Comparison of ENCODE assay signal across 8 cellular contexts in genomic region chr5:75053286-75054109, GRCh38. TPM values are rescaled to one million over a fixed set of nuclear protein-coding genes. Genes with fewer than 3 reads are reported as not detected.
DNase-seq lines count a peak whose midpoint lies in the region; ATAC-seq and TF ChIP-seq lines count a peak whose summit lies in the region.

No MANE protein-coding gene starts in this region.

- peak in 2 of 4 donors; percentile 28 to 29 for TF ChIP-seq CTCF in right lobe of liver (IDR thresholded peaks at IDR 0.05)

- H3K36me3 ChIP-seq in right lobe of liver, result no peaks in the 10 kb centered on the region

- H3K4me1 ChIP-seq in right lobe of liver, result peaks cover 0 to 18% (median 0%) of the 10 kb centered on the region in 4 donors

- peaks cover 15% of the 10 kb centered on the region for H3K27me3 Mint-ChIP-seq in activated CD4-positive, alpha-beta T cell treated with anti-CD3 and anti-CD28 coated beads, Interleukin-2, amount 10 ng/mL, durations not matched to agents 24 days and 14 days

- peak overlapping the region; percentile 46 for H3K27ac Mint-ChIP-seq in activated CD4-positive, alpha-beta T cell treated with anti-CD3 and anti-CD28 coated beads, Interleukin-2, amount 10 ng/mL, durations not matched to agents 24 days and 14 days

- peak overlapping the region; percentile 58 for H3K4me3 ChIP-seq in Jurkat, Clone E6-1 (ENCODE audit: low read length)
- H3K4me3 ChIP-seq in right lobe of liver, result peak overlapping the region; percentile 57 to 84 (median 74)

- no peak for TF ChIP-seq POLR2A in right lobe of liver (IDR thresholded peaks at IDR 0.05)

- no peaks in the 10 kb centered on the region for H3K36me3 Mint-ChIP-seq in activated CD4-positive, alpha-beta T cell treated with anti-CD3 and anti-CD28 coated beads, Interleukin-2, amount 10 ng/mL, durations not matched to agents 24 days and 14 days (ENCODE audit: low read depth)

- H3K27ac ChIP-seq in right lobe of liver, result peak overlapping the region; percentile 82 to 89 (median 82)

- peak overlapping the region; percentile 87 for H3K4me3 Mint-ChIP-seq in activated CD4-positive, alpha-beta T cell treated with anti-CD3 and anti-CD28 coated beads, Interleukin-2, amount 10 ng/mL, durations not matched to agents 24 days and 14 days

- intact Hi-C loops in activated CD4-positive, alpha-beta T cell treated with anti-CD3 and anti-CD28 coated beads, Interleukin-2, amount 10 ng/mL, durations not matched to agents 24 days and 14 days (cut with micrococcal nuclease), result loop anchor here (1.0 to 10.0 kb wide), 8 partner anchors 184 to 1204 kb away; partner anchors contain the start of genes CERT1, GFM2, HMGCR and NSA2
- intact Hi-C loops in right lobe of liver (cut with DNase I), result loop anchor here in 1 of 2 donors (10.0 kb wide), 1 partner anchor 119 kb away; no protein-coding TSS in a partner anchor

- DNase-seq in GM04504 (ENCODE audit: low read depth), result peak; percentile 68
- DNase-seq in Jurkat, Clone E6-1 (ENCODE audit: low read depth, low spot score), result no peak
- peak; percentile 86 for DNase-seq in activated CD4-positive, alpha-beta T cell treated with anti-CD3 and anti-CD28 coated beads, Interleukin-2, amount 10 ng/mL, durations not matched to agents 24 days and 14 days
- DNase-seq in ecto neural progenitor cell (ENCODE audit: low spot score), result peak; percentile 78
- peak; percentile 67 to 73 (median 70) for DNase-seq in right lobe of liver
- DNase-seq in stimulated activated CD4-positive, alpha-beta T cell treated with anti-CD3 and anti-CD28 coated beads, Interleukin-4, amount 100 ng/mL, for 24 hours, result peak; percentile 52
- no peak for DNase-seq in cerebellar cortex (ENCODE audit: low spot score)

- 0% methylated on average over 18 of the region's 96 CpGs for WGBS in right lobe of liver (ENCODE audit: insufficient coverage, low coverage, low lambda C conversion rate, missing lambda C conversion rate)

- peaks cover 53% of the 10 kb centered on the region for H3K4me1 Mint-ChIP-seq in activated CD4-positive, alpha-beta T cell treated with anti-CD3 and anti-CD28 coated beads, Interleukin-2, amount 10 ng/mL, durations not matched to agents 24 days and 14 days

- no peaks in the 10 kb centered on the region for H3K27me3 ChIP-seq in right lobe of liver

- peak; percentile 60 to 75 (median 74) for ATAC-seq in right lobe of liver
- no peak for ATAC-seq in GM18867 (IDR thresholded peaks at IDR 0.05; ENCODE audit: unreplicated experiment)

- no peaks in the 10 kb centered on the region for H3K9me3 ChIP-seq in right lobe of liver

- no peaks in the 10 kb centered on the region for H3K9me3 Mint-ChIP-seq in activated CD4-positive, alpha-beta T cell treated with anti-CD3 and anti-CD28 coated beads, Interleukin-2, amount 10 ng/mL, durations not matched to agents 24 days and 14 days

RNA-seq across cellular contexts. Expression of gene GCNT4, which starts 1.1 kb away (rescaled TPM):
- polyA plus RNA-seq in Jurkat, Clone E6-1 (2012; ENCODE audit: insufficient read depth, insufficient read length), result 2.6 TPM
- total RNA-seq in activated CD4-positive, alpha-beta T cell treated with anti-CD3 and anti-CD28 coated beads, Interleukin-2, amount 10 ng/mL, durations not matched to agents 24 days and 14 days, result 0.52 and 0.70 TPM in 2 replicates
- total RNA-seq in right lobe of liver, result 1 to 10 TPM in 3 of 6 experiments, under 1 TPM in 3; 0.35 to 2.0 (median 0.96) TPM

Comparison
In these comparisons a context has a peak if more than half of its experiments do, and no peak if none do; other contexts are left out.
1. DNase-seq: peak in GM04504 (single experiment), activated CD4-positive, alpha-beta T cell treated with anti-CD3 and anti-CD28 coated beads, Interleukin-2, amount 10 ng/mL, durations not matched to agents 24 days and 14 days (single experiment), ecto neural progenitor cell (single experiment), right lobe of liver (3 of 3) and stimulated activated CD4-positive, alpha-beta T cell treated with anti-CD3 and anti-CD28 coated beads, Interleukin-4, amount 100 ng/mL, for 24 hours (single experiment); none in Jurkat, Clone E6-1 (single experiment) and cerebellar cortex (single experiment).